17 cellular contexts compared by ENCODE assay signal in genomic region chr4:107654694-107655093, GRCh38.
DNase-seq lines count a peak whose midpoint lies in the region; ATAC-seq, FAIRE-seq and TF ChIP-seq lines count a peak whose summit lies in the region.
"Had no signal": no experiment of that assay in that cellular context is flagged by ENCODE, and none has a peak within 500 bp of the region (broad histone marks: within the 10 kb centered on the region; RNA-seq: fewer than 3 reads in every experiment).

No MANE protein-coding gene starts in this region.

- H3K4me1 Mint-ChIP-seq in GM23338 (peaks cover 32% of the 10 kb centered on the region), neural crest cell (peaks cover 14% of the 10 kb centered on the region)
- H3K4me1 Mint-ChIP-seq: activated naive CD4-positive, alpha-beta T cell treated with anti-CD3 and anti-CD28 coated beads, Interleukin-2, amount 10 ng/mL, durations not matched to agents 7 days and 5 days had no signal

- FAIRE-seq in kidney (lab: Jason Lieb, UNC): no peak
- FAIRE-seq: colon, G401.6 had no signal

- H3K4me3 ChIP-seq in GM23338 (no peak overlapping the region), astrocyte of the cerebellum (ENCODE audit: low read depth, low read length) (no peak overlapping the region), kidney (ENCODE audit: low read length in 2 of 2) (no peak overlapping the region), breast epithelium (no peak overlapping the region)
- H3K4me3 ChIP-seq: heart right ventricle had no signal

- H3K9ac ChIP-seq in kidney (ENCODE audit: low read length in 2 of 2): no peak overlapping the region

- in situ Hi-C loops in astrocyte of the cerebellum (cut with HindIII; ENCODE audit: low sequenced_read_pairs): no loop called here

- H3K4me3 Mint-ChIP-seq in GM23338 (no peak overlapping the region), neural crest cell (no peak overlapping the region)
- H3K4me3 Mint-ChIP-seq: activated CD8-positive, alpha-beta memory T cell treated with anti-CD3 and anti-CD28 coated beads, Interleukin-2, amount 10 ng/mL, durations not matched to agents 7 days and 5 days; activated naive CD4-positive, alpha-beta T cell treated with anti-CD3 and anti-CD28 coated beads, Interleukin-2, amount 10 ng/mL, durations not matched to agents 7 days and 5 days; naive thymus-derived CD4-positive, alpha-beta T cell had no signal

- H3K79me2 ChIP-seq in GM23338 (replicated peaks; ENCODE audit: insufficient read depth): no peaks in the 10 kb centered on the region

- H3K27ac Mint-ChIP-seq in GM23338: peak overlapping the region; percentile 12; the same call in 1 of the 2 replicates
- no peak overlapping the region for H3K27ac Mint-ChIP-seq in neural crest cell (ENCODE audit: unreplicated experiment)
- H3K27ac Mint-ChIP-seq: activated CD8-positive, alpha-beta memory T cell treated with anti-CD3 and anti-CD28 coated beads, Interleukin-2, amount 10 ng/mL, durations not matched to agents 7 days and 5 days; activated naive CD4-positive, alpha-beta T cell treated with anti-CD3 and anti-CD28 coated beads, Interleukin-2, amount 10 ng/mL, durations not matched to agents 7 days and 5 days; naive thymus-derived CD4-positive, alpha-beta T cell had no signal

- no peak overlapping the region for H3K4me2 ChIP-seq in GM23338

- DNase-seq in GM23338 (ENCODE audit: low spot score): no peak
- DNase-seq in NCI-H2081 treated with DMSO at 0.1 percent for 48 hours (lab: John Stamatoyannopoulos, UW): peak; percentile 85
- no peak for DNase-seq in astrocyte of the cerebellum (ENCODE audit: low read depth)
- DNase-seq in neural crest cell (ENCODE audit: low read depth, low spot score): peak; percentile 3
- DNase-seq in kidney: no peak
- no peak for DNase-seq in breast epithelium (ENCODE audit: low spot score in 2 of 2)
- DNase-seq: activated CD8-positive, alpha-beta memory T cell treated with anti-CD3 and anti-CD28 coated beads, Interleukin-2, amount 10 ng/mL, durations not matched to agents 7 days and 5 days; activated naive CD4-positive, alpha-beta T cell treated with anti-CD3 and anti-CD28 coated beads, Interleukin-2, amount 10 ng/mL, durations not matched to agents 7 days and 5 days; heart right ventricle; naive thymus-derived CD4-positive, alpha-beta T cell; NCI-H1694 treated with DMSO at 0.1 percent for 48 hours; stimulated activated CD4-positive, alpha-beta T cell treated with anti-CD3 and anti-CD28 coated beads, Interleukin-4, amount 100 ng/mL, for 1 hour had no signal

- H3K27ac ChIP-seq in GM23338 (ENCODE audit: low read depth) (no peak overlapping the region), kidney (ENCODE audit: low read depth in 2 of 2, low read length in 2 of 2) (no peak overlapping the region), breast epithelium (no peak overlapping the region)
- H3K27ac ChIP-seq: heart right ventricle had no signal

- no peak for TF ChIP-seq POLR2A in breast epithelium (IDR thresholded peaks at IDR 0.05)

- H3K9me3 ChIP-seq in kidney (ENCODE audit: control insufficient read depth in 1 of 2, low read length in 2 of 2): no peaks in the 10 kb centered on the region
- H3K9me3 ChIP-seq in breast epithelium: no peaks in the 10 kb centered on the region
- H3K9me3 ChIP-seq: heart right ventricle had no signal

- H3K27me3 ChIP-seq in GM23338 (ENCODE audit: insufficient read depth) (peaks cover 2% of the 10 kb centered on the region; the same call in 1 of the 2 replicates), breast epithelium (no peaks in the 10 kb centered on the region)
- H3K27me3 ChIP-seq: heart right ventricle had no signal

- H2AFZ ChIP-seq in GM23338: no peak overlapping the region

- H4K20me1 ChIP-seq in GM23338 (replicated peaks; ENCODE audit: insufficient read depth): no peaks in the 10 kb centered on the region; the same call in 1 of the 2 replicates

- H3K36me3 Mint-ChIP-seq in GM23338 (ENCODE audit: low read depth) (peaks cover 24% of the 10 kb centered on the region; the same call in 2 of the 3 replicates), neural crest cell (ENCODE audit: low read depth) (peaks cover 18% of the 10 kb centered on the region)

- H3K9me3 Mint-ChIP-seq in GM23338 (no peaks in the 10 kb centered on the region), neural crest cell (no peaks in the 10 kb centered on the region)

- H3F3A ChIP-seq in GM23338 (replicated peaks; ENCODE audit: low read depth): no peaks in the 10 kb centered on the region

- intact Hi-C loops in kidney (cut with DNase I) (no loop called here), breast epithelium (cut with DNase I; ENCODE audit: low total_unique reads) (no loop called here)

- H3K9me2 ChIP-seq in GM23338 (ENCODE audit: insufficient read depth): no peaks in the 10 kb centered on the region

- H3K4me1 ChIP-seq in GM23338 (ENCODE audit: insufficient read depth): peaks cover 31% of the 10 kb centered on the region
- H3K4me1 ChIP-seq in kidney (ENCODE audit: control insufficient read depth in 1 of 2, insufficient read depth in 1 of 2, low read depth in 1 of 2, low read length in 2 of 2): no peaks in the 10 kb centered on the region
- no peaks in the 10 kb centered on the region for H3K4me1 ChIP-seq in breast epithelium

- peak; percentile 39; the same call in 1 of the 3 replicates for ATAC-seq in GM23338
- no peak for ATAC-seq in HG03460 (IDR thresholded peaks at IDR 0.05; ENCODE audit: unreplicated experiment)
- ATAC-seq: activated CD8-positive, alpha-beta memory T cell treated with anti-CD3 and anti-CD28 coated beads, Interleukin-2, amount 10 ng/mL, durations not matched to agents 7 days and 5 days; heart right ventricle; naive thymus-derived CD4-positive, alpha-beta T cell; sciatic nerve; SK-N-SH treated with all-trans-retinoic acid at 6 μM for 48 hours had no signal

- H3K36me3 ChIP-seq in GM23338 (ENCODE audit: insufficient read depth) (no peaks in the 10 kb centered on the region), kidney (ENCODE audit: control insufficient read depth in 1 of 2, insufficient read depth in 2 of 2, low read length in 2 of 2) (peaks cover 7% of the 10 kb centered on the region in 2 donors), breast epithelium (peaks cover 4% of the 10 kb centered on the region)

- 0 out of 4 replicates have a peak, but pooled peaks have one; percentile 11 to 12 for TF ChIP-seq CTCF in GM23338 (conservative IDR thresholded peaks at IDR 0.05; ENCODE audit: low read depth in 2 of 2)
- TF ChIP-seq CTCF in astrocyte of the cerebellum (IDR thresholded peaks at IDR 0.05; ENCODE audit: low read depth, low read length, missing control alignments): peak; percentile 36
- peak; percentile 50 for TF ChIP-seq CTCF in neural crest cell (conservative IDR thresholded peaks at IDR 0.05)
- no peak for TF ChIP-seq CTCF in kidney (IDR thresholded peaks at IDR 0.05; ENCODE audit: borderline replicate concordance, extremely low read depth, insufficient read depth)
- TF ChIP-seq CTCF in breast epithelium (IDR thresholded peaks at IDR 0.05): peak in 1 of 3 donors; percentile 16

- no peaks in the 10 kb centered on the region for H3K27me3 Mint-ChIP-seq in GM23338 (ENCODE audit: insufficient read depth, low read depth, poor library complexity)
- H3K27me3 Mint-ChIP-seq in neural crest cell (ENCODE audit: low read depth): no peaks in the 10 kb centered on the region
- H3K27me3 Mint-ChIP-seq: activated CD8-positive, alpha-beta memory T cell treated with anti-CD3 and anti-CD28 coated beads, Interleukin-2, amount 10 ng/mL, durations not matched to agents 7 days and 5 days; activated naive CD4-positive, alpha-beta T cell treated with anti-CD3 and anti-CD28 coated beads, Interleukin-2, amount 10 ng/mL, durations not matched to agents 7 days and 5 days; naive thymus-derived CD4-positive, alpha-beta T cell had no signal

TF ChIP-seq in GM23338, 12 proteins besides CTCF, POLR2A, EP300 and RAD21 (continues in another document):
- no peak for TF ChIP-seq EZH2phosphoT487 (IDR thresholded peaks at IDR 0.05; ENCODE audit: unreplicated experiment)
- TF ChIP-seq ZNF114 (CRISPR knock-in tag; IDR thresholded peaks at IDR 0.05): no peak

Comparison
In these comparisons a context has a peak if more than half of its experiments do, and no peak if none do; other contexts are left out.
1. DNase-seq: peak in NCI-H2081 treated with DMSO at 0.1 percent for 48 hours (single experiment) and neural crest cell (single experiment); none in GM23338 (single experiment), astrocyte of the cerebellum (single experiment), kidney (single experiment) and breast epithelium (0 of 2).